14 cellular contexts compared by ENCODE assay signal in genomic region chr12:124732275-124733075, GRCh38.
DNase-seq lines count a peak whose midpoint lies in the region; ATAC-seq and TF ChIP-seq lines count a peak whose summit lies in the region.
"Had no signal": no experiment of that assay in that cellular context is flagged by ENCODE, and none has a peak within 500 bp of the region (broad histone marks: within the 10 kb centered on the region; RNA-seq: fewer than 3 reads in every experiment).

No MANE protein-coding gene starts in this region.

- H3K27me3 ChIP-seq in BLaER1 (no peaks in the 10 kb centered on the region), adipocyte (replicated peaks; ENCODE audit: control insufficient read depth, insufficient read depth, low read length) (no peaks in the 10 kb centered on the region), heart right ventricle (no peaks in the 10 kb centered on the region), ovary (no peaks in the 10 kb centered on the region)

- peaks cover 16% of the 10 kb centered on the region for H3K9me3 ChIP-seq in BLaER1
- peaks cover 5% of the 10 kb centered on the region for H3K9me3 ChIP-seq in adipocyte (ENCODE audit: control insufficient read depth, low read length)
- H3K9me3 ChIP-seq in heart right ventricle: peaks cover 0 to 6% (median 0%) of the 10 kb centered on the region in 11 donors
- no peaks in the 10 kb centered on the region for H3K9me3 ChIP-seq in ovary

- H3K4me3 ChIP-seq in BLaER1 (no peak overlapping the region), adipocyte (ENCODE audit: low read length) (no peak overlapping the region), heart right ventricle (no peak overlapping the region), ovary (no peak overlapping the region)

- no peak overlapping the region for H3K27ac ChIP-seq in BLaER1
- H3K27ac ChIP-seq in heart right ventricle: peak overlapping the region in 7 of 10 donors; percentile 18 to 80 (median 38)
- peak overlapping the region; percentile 78 to 81 for H3K27ac ChIP-seq in ovary

- intact Hi-C loops in heart right ventricle (cut with DNase I) (loop anchor here in 1 of 10 donors (5.0 kb wide), 1 partner anchor 45 kb away; no protein-coding TSS in a partner anchor), ovary (cut with DNase I) (loop anchor here in 1 of 4 donors (10.0 kb wide), 1 partner anchor 158 kb away; no protein-coding TSS in a partner anchor)

- WGBS in heart right ventricle, 2 donors: 57 to 59% methylated on average over 17 of the region's 17 CpGs
- WGBS in ovary, 3 donors: 28 to 33% (median 29%) methylated on average over 17 of the region's 17 CpGs

- H3K4me2 ChIP-seq in BLaER1: peak overlapping the region; percentile 47

- no peak for TF ChIP-seq EP300 in ovary (IDR thresholded peaks at IDR 0.05)

- peaks cover 67% of the 10 kb centered on the region for H3K4me1 ChIP-seq in BLaER1
- peaks cover 6% of the 10 kb centered on the region for H3K4me1 ChIP-seq in adipocyte (ENCODE audit: control insufficient read depth, insufficient read depth, low read length)
- H3K4me1 ChIP-seq in heart right ventricle: peaks cover 0 to 64% (median 27%) of the 10 kb centered on the region in 9 donors
- H3K4me1 ChIP-seq in ovary (ENCODE audit: insufficient read depth): peaks cover 7% of the 10 kb centered on the region

- H4K20me1 ChIP-seq in BLaER1: no peaks in the 10 kb centered on the region

- H3K36me3 ChIP-seq in BLaER1: no peaks in the 10 kb centered on the region
- no peaks in the 10 kb centered on the region for H3K36me3 ChIP-seq in adipocyte (ENCODE audit: control insufficient read depth, insufficient read depth, low read length, severe bottlenecking)
- no peaks in the 10 kb centered on the region for H3K36me3 ChIP-seq in heart right ventricle
- no peaks in the 10 kb centered on the region for H3K36me3 ChIP-seq in ovary

- TF ChIP-seq CTCF in heart right ventricle (IDR thresholded peaks at IDR 0.05): no peak
- no peak for TF ChIP-seq CTCF in ovary (IDR thresholded peaks at IDR 0.05)

- 0 out of 2 replicates have a peak overlapping the region, but pooled peaks have one; percentile 16 for H3K9ac ChIP-seq in BLaER1
- peak overlapping the region; percentile 8 for H3K9ac ChIP-seq in adipocyte (ENCODE audit: low read length)

- DNase-seq in adipocyte (ENCODE audit: low read depth): peak; percentile 65
- no peak for DNase-seq in heart right ventricle
- peak in 1 of 5 donors; percentile 74 for DNase-seq in ovary
- DNase-seq in GF-D8 (lab: John Stamatoyannopoulos, UW): no peak
- DNase-seq: activated naive CD4-positive, alpha-beta T cell treated with anti-CD3 and anti-CD28 coated beads for 36 hours; CD4-positive, CD25-positive, alpha-beta regulatory T cell; H7; NCI-H2171 treated with DMSO at 0.1 percent for 48 hours; stimulated activated CD4-positive, alpha-beta T cell treated with anti-CD3 and anti-CD28 coated beads, Interleukin-2, amount 100 ng/mL, for 48 hours had no signal

- ATAC-seq in heart right ventricle (peak in 1 of 8 donors; percentile 2), GM21367 (IDR thresholded peaks at IDR 0.05; ENCODE audit: unreplicated experiment) (no peak), GM21786 (IDR thresholded peaks at IDR 0.05; ENCODE audit: unreplicated experiment) (no peak), GM19328 (IDR thresholded peaks at IDR 0.05; ENCODE audit: unreplicated experiment) (no peak)
- ATAC-seq: SK-N-SH treated with all-trans-retinoic acid at 6 μM for 48 hours had no signal

- no peak for TF ChIP-seq POLR2A in ovary (IDR thresholded peaks at IDR 0.05)
